ENCODE assay signal across 1 cellular context in genomic region chr19:44582581-44583265, GRCh38.
TF ChIP-seq lines count a peak whose summit lies in the region.

No MANE protein-coding gene starts in this region.

TF ChIP-seq in K562, 482 proteins besides CTCF, POLR2A, EP300 and RAD21 (continued from another document and continues in another):
- TF ChIP-seq RUNX1 (IDR thresholded peaks at IDR 0.05; ENCODE audit: low read depth) (no peak), STAT5A (IDR thresholded peaks at IDR 0.05; ENCODE audit: borderline replicate concordance, low read length) (no peak), PBX2 (CRISPR knock-in tag; IDR thresholded peaks at IDR 0.05; ENCODE audit: low read depth) (no peak), PBX2 (tag; conservative IDR thresholded peaks at IDR 0.05; ENCODE audit: low read depth) (no peak), NFATC3 (IDR thresholded peaks at IDR 0.05) (no peak), JUND (IDR thresholded peaks at IDR 0.05; ENCODE audit: borderline replicate concordance, low read depth, low read length) (peak; percentile 14; the same call in 1 of the 2 replicates), JUND (tag; IDR thresholded peaks at IDR 0.05; ENCODE audit: borderline replicate concordance, low read depth, low read length) (no peak; the same call in 2 of the 3 replicates), BCOR (IDR thresholded peaks at IDR 0.05) (0 out of 2 replicates have a peak, but pooled peaks have one; percentile 48), PTRF (tag; IDR thresholded peaks at IDR 0.05) (no peak), ZNF384 (IDR thresholded peaks at IDR 0.05; ENCODE audit: low read depth, low read length) (no peak), HDAC1 (IDR thresholded peaks at IDR 0.05) (peak in 1 of 2 experiments; percentile 54; a peak in 1 of 4 replicates), PHB2 (IDR thresholded peaks at IDR 0.05; ENCODE audit: low read depth) (peak; percentile 64; the same call in 1 of the 2 replicates), ZEB2 (IDR thresholded peaks at IDR 0.05) (0 out of 2 replicates have a peak, but pooled peaks have one; percentile 37), CHD1 (IDR thresholded peaks at IDR 0.05; ENCODE audit: low read length) (no peak), DEAF1 (CRISPR knock-in tag; IDR thresholded peaks at IDR 0.05) (0 out of 2 replicates have a peak, but pooled peaks have one; percentile 21), RCOR1 (IDR thresholded peaks at IDR 0.05; ENCODE audit: borderline replicate concordance in 1 of 2, low read depth in 2 of 2, low read length in 2 of 2) (peak in 1 of 2 experiments; percentile 65; a peak in 1 of 4 replicates), TAF7 (tag; IDR thresholded peaks at IDR 0.05) (0 out of 2 replicates have a peak, but pooled peaks have one; percentile 20), HINFP (tag; conservative IDR thresholded peaks at IDR 0.05; ENCODE audit: low read depth) (peak; percentile 77), ZNF24 (IDR thresholded peaks at IDR 0.05) (no peak), ZNF41 (CRISPR knock-in tag; conservative IDR thresholded peaks at IDR 0.05) (no peak), ZNF79 (CRISPR knock-in tag; IDR thresholded peaks at IDR 0.05; ENCODE audit: low read depth) (no peak), XRCC5 (IDR thresholded peaks at IDR 0.05; ENCODE audit: low read depth, low read length) (no peak), NELFE (IDR thresholded peaks at IDR 0.05; ENCODE audit: insufficient read depth, insufficient read length) (no peak), MLLT1 (IDR thresholded peaks at IDR 0.05) (peak in 1 of 2 experiments; percentile 67; a peak in 1 of 4 replicates), AFF4 (CRISPR knock-in tag; IDR thresholded peaks at IDR 0.05) (no peak), TOE1 (IDR thresholded peaks at IDR 0.05; ENCODE audit: borderline replicate concordance) (peak; percentile 31), TOE1 (CRISPR knock-in tag; IDR thresholded peaks at IDR 0.05; ENCODE audit: borderline replicate concordance, low read depth) (no peak), ELF1 (tag; IDR thresholded peaks at IDR 0.05) (0 out of 2 replicates have a peak, but pooled peaks have one; percentile 21), SRF (CRISPR knock-in tag; IDR thresholded peaks at IDR 0.05) (no peak), SMAD4 (CRISPR knock-in tag; conservative IDR thresholded peaks at IDR 0.05) (no peak), TCFL5 (CRISPR knock-in tag; conservative IDR thresholded peaks at IDR 0.05) (no peak), PHB (CRISPR knock-in tag; IDR thresholded peaks at IDR 0.05) (no peak), ZNF766 (CRISPR knock-in tag; conservative IDR thresholded peaks at IDR 0.05) (no peak), ZNF57 (CRISPR knock-in tag; IDR thresholded peaks at IDR 0.05) (no peak), RAD51 (IDR thresholded peaks at IDR 0.05; ENCODE audit: borderline replicate concordance, low read depth) (no peak), ZBTB40 (IDR thresholded peaks at IDR 0.05) (peak; percentile 40; the same call in 1 of the 2 replicates), ZBTB40 (CRISPR knock-in tag; IDR thresholded peaks at IDR 0.05) (no peak), EGR1 (conservative IDR thresholded peaks at IDR 0.05) (no peak), ZNF175 (CRISPR knock-in tag; IDR thresholded peaks at IDR 0.05; ENCODE audit: low read depth) (no peak), SOX6 (IDR thresholded peaks at IDR 0.05) (peak; percentile 10; the same call in 1 of the 2 replicates), CREM (IDR thresholded peaks at IDR 0.05; ENCODE audit: low read depth) (0 out of 2 replicates have a peak, but pooled peaks have one; percentile 44), HNRNPUL1 (IDR thresholded peaks at IDR 0.05; ENCODE audit: low read length) (no peak), ATF2 (CRISPR knock-in tag; IDR thresholded peaks at IDR 0.05) (no peak), HDAC2 (IDR thresholded peaks at IDR 0.05) (no peak)
